17 cellular contexts compared by ENCODE assay signal in the genomic region with DNA sequence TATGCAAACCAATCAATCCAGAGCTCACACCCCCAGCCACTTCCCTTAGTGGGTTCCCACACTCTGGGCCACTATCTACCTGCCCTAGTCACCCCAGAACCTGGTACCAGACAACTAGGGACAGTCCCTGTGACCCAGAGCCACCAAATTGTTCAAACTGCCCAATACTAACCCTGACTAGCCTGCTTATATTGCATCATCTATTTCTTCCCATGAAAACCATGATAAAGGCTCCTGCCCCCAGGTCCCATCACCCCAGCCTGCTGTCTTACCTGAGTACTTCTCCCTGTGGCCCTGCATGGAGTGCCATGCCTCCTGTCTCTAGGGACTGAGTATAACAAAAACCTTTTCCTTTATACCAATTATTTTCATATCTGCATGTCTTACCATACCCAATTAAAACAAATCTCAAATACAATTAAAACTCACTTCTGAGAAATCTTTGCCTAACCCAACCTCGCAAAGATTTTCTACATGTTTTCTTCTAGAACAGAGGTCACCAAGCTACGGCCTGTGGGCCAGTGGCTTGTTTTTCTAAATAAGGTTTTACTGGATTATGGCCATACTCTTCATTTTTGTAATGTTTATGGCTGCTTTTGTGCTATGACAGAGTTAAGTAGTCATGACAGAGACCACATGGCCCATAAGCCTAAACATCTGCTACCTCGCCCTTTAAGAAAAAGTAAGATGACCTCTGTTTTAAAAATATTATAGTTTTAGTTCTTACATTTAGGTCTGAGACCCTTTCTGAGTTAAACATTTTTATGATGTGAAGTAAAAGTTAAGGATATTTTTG.
"Had no signal": no experiment of that assay in that cellular context is flagged by ENCODE, and none has a peak within 500 bp of the region (broad histone marks: within the 10 kb centered on the region; RNA-seq: fewer than 3 reads in every experiment).

No MANE protein-coding gene starts in this region.

- H3K9me3 ChIP-seq: body of pancreas, pancreas had no signal

- H3K4me3 Mint-ChIP-seq: activated B cell treated with CpG ODN at 0.5 μM for 24 hours; activated naive CD4-positive, alpha-beta T cell treated with anti-CD3 and anti-CD28 coated beads for 36 hours; activated naive CD8-positive, alpha-beta T cell treated with anti-CD3 and anti-CD28 coated beads, Interleukin-2, amount 50 U/mL, for 24 hours; nephron; stimulated activated memory B cell treated with anti-CD40 and anti-IgM and Interleukin-4, amounts not matched to agents 10 μg/mL and 1 μg/mL and 100 μg/mL, for 72 hours; T-helper 1 cell treated with Interleukin-12 subunit alpha and Interleukin-12 subunit beta and Interleukin-4 antibody, amounts not matched to agents 30 μg/mL and 1 μg/mL, for 36 hours had no signal

- ATAC-seq: activated CD4-positive, alpha-beta T cell treated with anti-CD3 and anti-CD28 coated beads for 36 hours; activated naive CD8-positive, alpha-beta T cell treated with anti-CD3 and anti-CD28 coated beads, Interleukin-2, amount 50 U/mL, for 24 hours; body of pancreas; foreskin keratinocyte; left ventricle myocardium superior; pancreas; right cardiac atrium; stimulated activated memory B cell treated with anti-CD40 and anti-IgM and Interleukin-4, amounts not matched to agents 10 μg/mL and 1 μg/mL and 100 μg/mL, for 72 hours had no signal

- H3K4me3 ChIP-seq: body of pancreas, pancreas, stomach had no signal

- H3K27me3 ChIP-seq: body of pancreas, foreskin keratinocyte, pancreas, stomach had no signal

- H3K36me3 Mint-ChIP-seq: stimulated activated memory B cell treated with anti-CD40 and anti-IgM and Interleukin-4, amounts not matched to agents 10 μg/mL and 1 μg/mL and 100 μg/mL, for 72 hours had no signal

- H3K4me1 Mint-ChIP-seq: activated B cell treated with CpG ODN at 0.5 μM for 24 hours; activated CD4-positive, alpha-beta T cell treated with anti-CD3 and anti-CD28 coated beads for 36 hours; stimulated activated memory B cell treated with anti-CD40 and anti-IgM and Interleukin-4, amounts not matched to agents 10 μg/mL and 1 μg/mL and 100 μg/mL, for 72 hours had no signal

- H3K4me1 ChIP-seq: body of pancreas, foreskin keratinocyte, pancreas had no signal

- DNase-seq: activated B cell treated with CpG ODN at 0.5 μM for 24 hours; activated CD4-positive, alpha-beta T cell treated with anti-CD3 and anti-CD28 coated beads for 36 hours; activated CD4-positive, alpha-beta T cell treated with anti-CD3 and anti-CD28 coated beads, Interleukin-2, amount 50 U/mL, for 48 hours; activated naive CD4-positive, alpha-beta T cell treated with anti-CD3 and anti-CD28 coated beads for 36 hours; activated naive CD8-positive, alpha-beta T cell treated with anti-CD3 and anti-CD28 coated beads, Interleukin-2, amount 50 U/mL, for 24 hours; anterior cingulate cortex; body of pancreas; erythroblast; foreskin keratinocyte; left ventricle myocardium superior; pancreas; right cardiac atrium; stimulated activated CD4-positive, alpha-beta T cell treated with anti-CD3 and anti-CD28 coated beads, Interleukin-1b, Interleukin-23, amount 100 ng/mL, for 48 hours; stomach had no signal

- H3K27ac ChIP-seq: foreskin keratinocyte, pancreas had no signal

- H3K36me3 ChIP-seq: pancreas, stomach had no signal
